ENCODE assay signal across 20 cellular contexts in the genomic region with DNA sequence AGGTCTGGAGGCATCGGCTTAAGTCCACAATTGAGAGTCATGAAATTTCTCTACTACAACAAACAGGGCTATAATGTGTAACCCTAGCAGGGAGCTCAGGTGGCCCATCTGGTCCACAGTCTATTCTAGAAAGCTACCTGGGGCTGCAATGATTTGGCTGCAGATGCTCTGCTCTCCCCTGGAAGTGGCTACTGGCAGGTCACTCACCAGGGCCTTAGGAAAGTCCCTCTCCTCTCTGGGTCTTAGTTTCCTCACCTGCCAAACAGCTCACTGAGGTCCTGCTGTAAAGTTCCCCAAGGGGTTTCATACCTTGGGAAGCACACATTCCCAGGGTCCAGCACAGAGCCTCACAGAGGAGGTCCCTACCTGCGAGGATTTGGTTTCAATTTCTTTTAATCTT. TPM values are rescaled to one million over a fixed set of nuclear protein-coding genes. Genes with fewer than 3 reads are reported as not detected.
DNase-seq lines count a peak whose midpoint lies in the region; ATAC-seq, FAIRE-seq and TF ChIP-seq lines count a peak whose summit lies in the region.
"Had no signal": no experiment of that assay in that cellular context is flagged by ENCODE, and none has a peak within 500 bp of the region (broad histone marks: within the 10 kb centered on the region; RNA-seq: fewer than 3 reads in every experiment).

No MANE protein-coding gene starts in this region.

- no peak overlapping the region for H2AFZ ChIP-seq in astrocyte (ENCODE audit: low read depth, low read length)

- H3K36me3 ChIP-seq in heart right ventricle (peaks cover 0 to 37% (median 13%) of the 10 kb centered on the region in 9 donors), right atrium auricular region (peaks cover 8% of the 10 kb centered on the region), astrocyte (ENCODE audit: insufficient read depth, low read length) (peaks cover 8% of the 10 kb centered on the region), sigmoid colon (peaks cover 0 to 26% (median 11%) of the 10 kb centered on the region in 4 donors)
- H3K36me3 ChIP-seq: pancreas had no signal

- no peaks in the 10 kb centered on the region for H3K9me3 Mint-ChIP-seq in astrocyte (ENCODE audit: unreplicated experiment)
- no peaks in the 10 kb centered on the region for H3K9me3 Mint-ChIP-seq in nephron
- H3K9me3 Mint-ChIP-seq: stimulated activated naive B cell treated with anti-CD40 and anti-IgM and Interleukin-4, amounts not matched to agents 10 μg/mL and 1 μg/mL and 100 μg/mL, for 72 hours had no signal

- no peak for TF ChIP-seq POLR2A in sigmoid colon (IDR thresholded peaks at IDR 0.05)

- H3K4me3 Mint-ChIP-seq in astrocyte (ENCODE audit: unreplicated experiment) (peak overlapping the region; percentile 96), nephron (peak overlapping the region; percentile 64 to 96 (median 95))
- H3K4me3 Mint-ChIP-seq: stimulated activated naive B cell treated with anti-CD40 and anti-IgM and Interleukin-4, amounts not matched to agents 10 μg/mL and 1 μg/mL and 100 μg/mL, for 72 hours had no signal

- DNase-seq in heart right ventricle: no peak
- DNase-seq in right atrium auricular region (ENCODE audit: low spot score): no peak
- DNase-seq in astrocyte (ENCODE audit: low read depth): no peak
- no peak for DNase-seq in HK-2 (ENCODE audit: unreplicated experiment)
- no peak for DNase-seq in NCI-H2029 treated with DMSO at 0.1 percent for 48 hours (lab: John Stamatoyannopoulos, UW)
- no peak for DNase-seq in activated naive CD4-positive, alpha-beta T cell treated with Interleukin-2 at 50 U/mL for 16 hours
- DNase-seq in sigmoid colon: no peak
- DNase-seq: H7; kidney glomerular epithelial cell; mucosa of descending colon; NCI-H1436 treated with DMSO at 0.1 percent for 48 hours; pancreas; stimulated activated CD4-positive, alpha-beta T cell treated with anti-CD3 and anti-CD28 coated beads, Interleukin-12 subunit alpha, Interleukin-12 subunit beta, amount 100 ng/mL, for 4 hours; stimulated activated naive B cell treated with anti-CD40 and anti-IgM and Interleukin-4, amounts not matched to agents 10 μg/mL and 1 μg/mL and 100 μg/mL, for 72 hours; T-helper 17 cell had no signal

- no peak for FAIRE-seq in astrocyte (lab: Jason Lieb, UNC)
- FAIRE-seq: pancreas had no signal

- no peak for TF ChIP-seq EP300 in sigmoid colon (IDR thresholded peaks at IDR 0.05)

- peak overlapping the region; percentile 87 for H3K4me2 ChIP-seq in astrocyte (ENCODE audit: low read length)

- H3K27me3 ChIP-seq in heart right ventricle (peaks cover 0 to 64% (median 0%) of the 10 kb centered on the region in 7 donors), right atrium auricular region (no peaks in the 10 kb centered on the region), astrocyte (ENCODE audit: insufficient read depth, low read length) (peaks cover 9% of the 10 kb centered on the region), sigmoid colon (peaks cover 6 to 42% (median 12%) of the 10 kb centered on the region in 3 donors)

- peaks cover 5 to 64% (median 39%) of the 10 kb centered on the region in 9 donors for H3K4me1 ChIP-seq in heart right ventricle
- peaks cover 0 to 45% of the 10 kb centered on the region in 2 donors for H3K4me1 ChIP-seq in right atrium auricular region
- peaks cover 41% of the 10 kb centered on the region for H3K4me1 ChIP-seq in astrocyte (ENCODE audit: insufficient read depth, low read length)
- H3K4me1 ChIP-seq in sigmoid colon: peaks cover 0 to 60% (median 53%) of the 10 kb centered on the region in 4 donors

- H3K4me3 ChIP-seq in heart right ventricle (peak overlapping the region in 7 of 10 donors; percentile 52 to 77 (median 64)), right atrium auricular region (peak overlapping the region in 1 of 2 donors; percentile 21), astrocyte (ENCODE audit: insufficient read depth, low read depth, low read length) (peak overlapping the region; percentile 59), sigmoid colon (peak overlapping the region in 2 of 4 donors; percentile 56 to 66)
- H3K4me3 ChIP-seq: mucosa of descending colon, pancreas had no signal

- WGBS in heart right ventricle, 2 donors: 73 to 82% methylated on average over 2 of the region's 2 CpGs
- 50 to 67% methylated on average over 2 of the region's 2 CpGs for WGBS in sigmoid colon, 2 donors

- H3K27me3 Mint-ChIP-seq in astrocyte (ENCODE audit: low read depth, unreplicated experiment) (no peaks in the 10 kb centered on the region), nephron (ENCODE audit: low read depth) (peaks cover 36% of the 10 kb centered on the region)

- peaks cover 15% of the 10 kb centered on the region for H4K20me1 ChIP-seq in astrocyte (ENCODE audit: insufficient read depth, low read length)

- intact Hi-C loops in heart right ventricle (cut with DNase I) (loop anchor here in 7 of 10 donors (2.0 to 10.0 kb wide), 7 partner anchors 1169 to 1336 kb away; no protein-coding TSS in a partner anchor), sigmoid colon (cut with DNase I) (no loop called here)

- no peak for ATAC-seq in heart right ventricle
- ATAC-seq: activated CD4-positive, CD25-positive, alpha-beta regulatory T cell treated with anti-CD3 and anti-CD28 coated beads, Interleukin-2, amount 50 U/mL, for 24 hours; mucosa of descending colon; pancreas; stimulated activated naive B cell treated with anti-CD40 and anti-IgM and Interleukin-4, amounts not matched to agents 10 μg/mL and 1 μg/mL and 100 μg/mL, for 72 hours; T-helper 17 cell had no signal

- H3K27ac Mint-ChIP-seq in astrocyte (ENCODE audit: unreplicated experiment): no peak overlapping the region
- H3K27ac Mint-ChIP-seq in nephron: no peak overlapping the region
- H3K27ac Mint-ChIP-seq: stimulated activated naive B cell treated with anti-CD40 and anti-IgM and Interleukin-4, amounts not matched to agents 10 μg/mL and 1 μg/mL and 100 μg/mL, for 72 hours; T-helper 17 cell had no signal

- no peak overlapping the region for H3K9ac ChIP-seq in astrocyte (ENCODE audit: low read length)

- peaks cover 20% of the 10 kb centered on the region for H3K36me3 Mint-ChIP-seq in astrocyte (ENCODE audit: low read depth, unreplicated experiment)
- H3K36me3 Mint-ChIP-seq in nephron (ENCODE audit: low read depth): peaks cover 21% of the 10 kb centered on the region
- H3K36me3 Mint-ChIP-seq: stimulated activated naive B cell treated with anti-CD40 and anti-IgM and Interleukin-4, amounts not matched to agents 10 μg/mL and 1 μg/mL and 100 μg/mL, for 72 hours had no signal

- peak overlapping the region in 2 of 10 donors; percentile 59 to 69 for H3K27ac ChIP-seq in heart right ventricle
- no peak overlapping the region for H3K27ac ChIP-seq in right atrium auricular region
- H3K27ac ChIP-seq in astrocyte (ENCODE audit: low read depth, low read length): no peak overlapping the region
- peak overlapping the region in 1 of 4 donors; percentile 81 for H3K27ac ChIP-seq in sigmoid colon
- H3K27ac ChIP-seq: epithelial cell of prostate, pancreas had no signal

- H3K79me2 ChIP-seq in astrocyte (ENCODE audit: insufficient read depth, low read length): no peaks in the 10 kb centered on the region

- H3K4me1 Mint-ChIP-seq in astrocyte (ENCODE audit: low read depth, unreplicated experiment) (peaks cover 40% of the 10 kb centered on the region), nephron (peaks cover 53% of the 10 kb centered on the region)

- no peak for TF ChIP-seq CTCF in heart right ventricle (IDR thresholded peaks at IDR 0.05)
- TF ChIP-seq CTCF in right atrium auricular region (IDR thresholded peaks at IDR 0.05): no peak
- no peak for TF ChIP-seq CTCF in astrocyte (IDR thresholded peaks at IDR 0.05; ENCODE audit: insufficient read depth, low read depth, low read length)
- TF ChIP-seq CTCF in nephron (IDR thresholded peaks at IDR 0.05; ENCODE audit: unreplicated experiment in 3 of 3): no peak
- TF ChIP-seq CTCF in sigmoid colon (IDR thresholded peaks at IDR 0.05): no peak

- H3K9me3 ChIP-seq in heart right ventricle: no peaks in the 10 kb centered on the region
- no peaks in the 10 kb centered on the region for H3K9me3 ChIP-seq in right atrium auricular region
- no peaks in the 10 kb centered on the region for H3K9me3 ChIP-seq in astrocyte (ENCODE audit: insufficient read depth, low read depth, low read length)
- no peaks in the 10 kb centered on the region for H3K9me3 ChIP-seq in sigmoid colon
- H3K9me3 ChIP-seq: mucosa of descending colon, pancreas had no signal

RNA-seq across cellular contexts. Expression of a gene that starts 2.5 kb away (rescaled TPM):
- total RNA-seq in heart right ventricle: 100 to 1,000 TPM in 1 of 10 donors, 10 to 100 TPM in 9; 32.1 to 104 (median 63.7) TPM
- 100 to 1,000 TPM in 1 of 2 donors, 10 to 100 TPM in 1; 82.8 to 183 TPM for polyA plus RNA-seq in heart right ventricle
- 100 to 1,000 TPM; 122 to 251 TPM for total RNA-seq in right atrium auricular region
- total RNA-seq in astrocyte: 1,092 and 1,283 TPM in 2 replicates
- total RNA-seq in sigmoid colon: 100 to 1,000 TPM in 3 of 4 donors, 10 to 100 TPM in 1; 54.0 to 330 (median 177) TPM
- polyA plus RNA-seq in sigmoid colon: 10 to 100 TPM in 1 of 3 donors, 1 to 10 TPM in 2; 4.8 to 44.9 (median 5.3) TPM

RNA-seq across cellular contexts. Expression of a gene that starts 30.3 kb away (rescaled TPM):
- not detected for total RNA-seq in heart right ventricle
- under 1 TPM in 1 of 2 donors, not detected in 1; 0.03 TPM for polyA plus RNA-seq in heart right ventricle
- 1 to 10 TPM in 1 of 2 donors, not detected in 1; 1.6 TPM for total RNA-seq in right atrium auricular region
- total RNA-seq in astrocyte: not detected in 2 replicates
- not detected for total RNA-seq in sigmoid colon
- not detected for polyA plus RNA-seq in sigmoid colon
- total RNA-seq: H7, mucosa of descending colon, T-helper 17 cell, urinary bladder had no signal

RNA-seq across cellular contexts. Expression of a gene that starts 45.7 kb away (rescaled TPM):
- not detected for total RNA-seq in heart right ventricle
- not detected for polyA plus RNA-seq in heart right ventricle
- total RNA-seq in right atrium auricular region: not detected
- total RNA-seq in astrocyte: not detected in 2 replicates
- total RNA-seq in sigmoid colon: not detected
- polyA plus RNA-seq in sigmoid colon: not detected
- total RNA-seq: H7, LHCN-M2, mucosa of descending colon, pancreas, T-helper 17 cell, urinary bladder had no signal
- polyA plus RNA-seq: pancreas, urinary bladder had no signal
